In genomic region chr13:51243832-51244231, GRCh38 we compare ENCODE assay signal across 21 cellular contexts. TPM values are rescaled to one million over a fixed set of nuclear protein-coding genes. Genes with fewer than 3 reads are reported as not detected.
DNase-seq lines count a peak whose midpoint lies in the region; ATAC-seq and TF ChIP-seq lines count a peak whose summit lies in the region.
"Had no signal": no experiment of that assay in that cellular context is flagged by ENCODE, and none has a peak within 500 bp of the region (broad histone marks: within the 10 kb centered on the region; RNA-seq: fewer than 3 reads in every experiment).

No MANE protein-coding gene starts in this region.

- ATAC-seq in Right ventricle myocardium inferior (no peak), WTC11 (peak; percentile 80), HG03342 (IDR thresholded peaks at IDR 0.05; ENCODE audit: unreplicated experiment) (no peak)
- ATAC-seq: lower lobe of right lung; right lobe of liver; stimulated activated effector memory CD8-positive, alpha-beta T cell treated with anti-CD3 and anti-CD28 coated beads, Interleukin-12 subunit alpha, Interleukin-12 subunit beta, amount 100 ng/mL, for 72 hours had no signal

- H3K27ac Mint-ChIP-seq in WTC11 = peak overlapping the region; percentile 99
- H3K27ac Mint-ChIP-seq: activated CD4-positive, alpha-beta T cell treated with anti-CD3 and anti-CD28 coated beads, Interleukin-2, amount 10 ng/mL, durations not matched to agents 24 days and 14 days; CD4-positive, CD25-positive, alpha-beta regulatory T cell; stimulated activated effector memory CD8-positive, alpha-beta T cell treated with anti-CD3 and anti-CD28 coated beads, Interleukin-12 subunit alpha, Interleukin-12 subunit beta, amount 100 ng/mL, for 72 hours had no signal

- H3K4me1 ChIP-seq in left ventricle myocardium inferior (peaks cover 76% of the 10 kb centered on the region), ascending aorta (peaks cover 0 to 8% of the 10 kb centered on the region in 2 donors)
- H3K4me1 ChIP-seq: right lobe of liver had no signal

- peak overlapping the region; percentile 47 for H3K4me3 Mint-ChIP-seq in WTC11
- H3K4me3 Mint-ChIP-seq: activated CD4-positive, alpha-beta T cell treated with anti-CD3 and anti-CD28 coated beads, Interleukin-2, amount 10 ng/mL, durations not matched to agents 24 days and 14 days; CD4-positive, CD25-positive, alpha-beta regulatory T cell; stimulated activated effector memory CD8-positive, alpha-beta T cell treated with anti-CD3 and anti-CD28 coated beads, Interleukin-12 subunit alpha, Interleukin-12 subunit beta, amount 100 ng/mL, for 72 hours had no signal

- intact Hi-C loops in left ventricle myocardium inferior (cut with micrococcal nuclease) (no loop called here), Right ventricle myocardium inferior (cut with DNase I) (no loop called here), ascending aorta (cut with DNase I) (no loop called here)

- TF ChIP-seq CTCF in left ventricle myocardium inferior (IDR thresholded peaks at IDR 0.05; ENCODE audit: borderline replicate concordance) (no peak), WTC11 (IDR thresholded peaks at IDR 0.05) (no peak), ascending aorta (IDR thresholded peaks at IDR 0.05) (no peak)

- H3K27me3 ChIP-seq in left ventricle myocardium inferior (ENCODE audit: low read depth) (no peaks in the 10 kb centered on the region), ascending aorta (no peaks in the 10 kb centered on the region)
- H3K27me3 ChIP-seq: right lobe of liver, tibial artery had no signal

- H3K27ac ChIP-seq in left ventricle myocardium inferior (replicated peaks) (peak overlapping the region; percentile 31), ascending aorta (no peak overlapping the region)
- H3K27ac ChIP-seq: esophagus squamous epithelium, lower lobe of right lung, right lobe of liver, tibial artery had no signal

- H3K9me3 ChIP-seq in left ventricle myocardium inferior (replicated peaks) = no peaks in the 10 kb centered on the region
- H3K9me3 ChIP-seq in ascending aorta = no peaks in the 10 kb centered on the region
- H3K9me3 ChIP-seq: esophagus squamous epithelium, lower lobe of right lung, right lobe of liver, tibial artery had no signal

- H3K4me1 Mint-ChIP-seq in WTC11 = peaks cover 2% of the 10 kb centered on the region; the same call in 1 of the 2 replicates
- H3K4me1 Mint-ChIP-seq: activated CD4-positive, alpha-beta T cell treated with anti-CD3 and anti-CD28 coated beads, Interleukin-2, amount 10 ng/mL, durations not matched to agents 24 days and 14 days; CD4-positive, CD25-positive, alpha-beta regulatory T cell; stimulated activated effector memory CD8-positive, alpha-beta T cell treated with anti-CD3 and anti-CD28 coated beads, Interleukin-12 subunit alpha, Interleukin-12 subunit beta, amount 100 ng/mL, for 72 hours had no signal

- POLR2A ChIA-PET in WTC11 (lab: Charles Lee) = interaction anchor here (1.2 to 2.1 kb wide), 6 partner anchors 14 to 209 kb away, joined by 3 to 7 read pairs (median 4); partner anchors contain the start of gene INTS6

- H3K36me3 Mint-ChIP-seq in WTC11 = peaks cover 19% of the 10 kb centered on the region
- H3K36me3 Mint-ChIP-seq: CD4-positive, CD25-positive, alpha-beta regulatory T cell; stimulated activated effector memory CD8-positive, alpha-beta T cell treated with anti-CD3 and anti-CD28 coated beads, Interleukin-12 subunit alpha, Interleukin-12 subunit beta, amount 100 ng/mL, for 72 hours had no signal

- no peaks in the 10 kb centered on the region for H3K9me3 Mint-ChIP-seq in WTC11
- H3K9me3 Mint-ChIP-seq: activated CD4-positive, alpha-beta T cell treated with anti-CD3 and anti-CD28 coated beads, Interleukin-2, amount 10 ng/mL, durations not matched to agents 24 days and 14 days; CD4-positive, CD25-positive, alpha-beta regulatory T cell; stimulated activated effector memory CD8-positive, alpha-beta T cell treated with anti-CD3 and anti-CD28 coated beads, Interleukin-12 subunit alpha, Interleukin-12 subunit beta, amount 100 ng/mL, for 72 hours had no signal

- CTCF ChIA-PET in WTC11 (lab: Charles Lee) = interaction anchor here (0.9 to 4.5 kb wide), 9 partner anchors 11 to 118 kb away, joined by 3 to 37 read pairs (median 5); no protein-coding TSS in a partner anchor

- H3K4me3 ChIP-seq in left ventricle myocardium inferior (no peak overlapping the region), ascending aorta (no peak overlapping the region)
- H3K4me3 ChIP-seq: esophagus squamous epithelium, lower lobe of right lung, right lobe of liver, tibial artery had no signal

- H3K36me3 ChIP-seq in left ventricle myocardium inferior = peaks cover 4% of the 10 kb centered on the region
- H3K36me3 ChIP-seq in ascending aorta = no peaks in the 10 kb centered on the region
- H3K36me3 ChIP-seq: esophagus squamous epithelium, lower lobe of right lung, right lobe of liver, tibial artery had no signal

- DNase-seq in left ventricle myocardium inferior (no peak), Right ventricle myocardium inferior (ENCODE audit: missing footprints) (no peak), WTC11 (ENCODE audit: low spot score) (peak; percentile 78), iPS-NIHi11 (ENCODE audit: low spot score) (peak; percentile 65), ascending aorta (ENCODE audit: low spot score in 2 of 2) (no peak), NCI-H2196 (lab: John Stamatoyannopoulos, UW; ENCODE audit: unreplicated experiment) (no peak), cerebellar cortex (ENCODE audit: low spot score) (no peak)
- DNase-seq: activated CD4-positive, alpha-beta T cell treated with anti-CD3 and anti-CD28 coated beads, Interleukin-2, amount 10 ng/mL, durations not matched to agents 24 days and 14 days; activated CD8-positive, alpha-beta memory T cell treated with anti-CD3 and anti-CD28 coated beads, Interleukin-2, amount 50 U/mL, for 48 hours; activated effector memory CD4-positive, alpha-beta T cell treated with anti-CD3 and anti-CD28 coated beads, Interleukin-2, amount 50 U/mL, for 16 hours; CD4-positive, CD25-positive, alpha-beta regulatory T cell; effector CD4-positive, alpha-beta T cell; esophagus squamous epithelium; Kasumi-1; lower lobe of right lung; NCI-H1048; right lobe of liver; tibial artery had no signal

- H3K27me3 Mint-ChIP-seq in WTC11 (ENCODE audit: low read depth) = no peaks in the 10 kb centered on the region
- H3K27me3 Mint-ChIP-seq: activated CD4-positive, alpha-beta T cell treated with anti-CD3 and anti-CD28 coated beads, Interleukin-2, amount 10 ng/mL, durations not matched to agents 24 days and 14 days had no signal

TF ChIP-seq in WTC11, 78 proteins besides CTCF, POLR2A, EP300 and RAD21 (continues in another document):
- TF ChIP-seq RELA (CRISPR knock-in tag; IDR thresholded peaks at IDR 0.05; ENCODE audit: borderline replicate concordance) (no peak), HMGXB4 (CRISPR knock-in tag; IDR thresholded peaks at IDR 0.05) (no peak), STAT6 (CRISPR knock-in tag; conservative IDR thresholded peaks at IDR 0.05; ENCODE audit: low read depth) (no peak), PRRX2 (CRISPR knock-in tag; IDR thresholded peaks at IDR 0.05) (no peak), ZNF263 (CRISPR knock-in tag; IDR thresholded peaks at IDR 0.05; ENCODE audit: low read depth) (no peak), GTF2I (CRISPR knock-in tag; conservative IDR thresholded peaks at IDR 0.05) (no peak)

RNA-seq across cellular contexts. Expression of gene FAM124A, which starts 21.6 kb away (rescaled TPM):
- total RNA-seq in left ventricle myocardium inferior = 5.7 TPM
- 12.1 TPM for total RNA-seq in Right ventricle myocardium inferior
- total RNA-seq in WTC11 (2021) = 41.2 to 45.8 TPM (median 41.6 TPM) in 3 replicates
- total RNA-seq in ascending aorta = 22.4 TPM
- total RNA-seq: CD4-positive, CD25-positive, alpha-beta regulatory T cell; HT-29 had no signal

Comparison
In these comparisons a context has a peak if more than half of its experiments do, and no peak if none do; other contexts are left out.
1. DNase-seq: peak in WTC11 (single experiment) and iPS-NIHi11 (single experiment); none in left ventricle myocardium inferior (single experiment), Right ventricle myocardium inferior (single experiment), ascending aorta (0 of 2), NCI-H2196 (single experiment) and cerebellar cortex (single experiment).